Comparison of ENCODE assay signal across 9 cellular contexts in the genomic region with DNA sequence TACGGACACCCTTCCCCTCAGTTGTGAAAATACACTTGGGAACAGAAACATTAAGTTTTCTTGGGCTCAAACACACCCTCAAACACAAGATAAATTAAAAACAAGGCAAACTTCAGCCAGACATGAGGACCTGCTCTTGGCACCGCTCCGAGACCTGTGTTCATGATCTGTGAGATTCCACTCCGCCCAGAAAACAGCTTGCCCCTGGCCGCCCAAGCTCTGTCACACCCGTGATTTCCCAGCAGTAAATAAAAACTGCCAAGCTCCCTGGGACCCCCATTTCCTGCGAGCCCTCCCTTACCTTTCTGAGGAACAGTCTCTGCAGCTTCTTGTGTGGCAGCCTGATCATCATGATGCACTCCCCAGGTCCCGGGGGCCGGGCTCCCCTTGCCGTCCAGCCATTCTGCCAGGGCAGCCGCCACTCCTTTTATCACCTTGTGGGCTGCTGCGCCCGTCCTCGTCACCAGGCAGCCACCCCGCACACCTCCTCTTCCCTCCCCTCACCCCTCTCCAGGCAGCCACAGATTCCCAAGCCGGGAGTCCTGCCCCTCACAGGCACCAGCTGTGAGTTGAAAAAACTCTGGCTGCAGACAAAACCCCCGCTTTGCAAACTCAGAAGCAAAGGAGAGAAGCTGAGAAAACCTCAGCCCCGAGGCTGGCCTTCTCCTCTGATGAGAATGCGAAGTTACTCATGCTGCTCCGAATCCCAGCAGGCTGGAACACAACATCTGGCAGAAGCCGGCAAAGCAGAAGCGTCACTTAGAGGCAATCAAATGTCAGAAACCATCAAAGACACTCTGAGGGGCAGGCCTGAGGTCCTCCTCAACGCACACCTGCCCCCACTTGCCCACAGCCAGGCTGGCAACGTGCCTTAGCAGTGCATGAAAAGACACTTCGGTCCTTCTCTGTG.
A peak's percentile ranks its signal among the peaks of the same experiment; 100 is the strongest.
DNase-seq lines count a peak whose midpoint lies in the region; ATAC-seq and TF ChIP-seq lines count a peak whose summit lies in the region.
"Had no signal": no experiment of that assay in that cellular context is flagged by ENCODE, and none has a peak within 500 bp of the region (broad histone marks: within the 10 kb centered on the region; RNA-seq: fewer than 3 reads in every experiment).

No MANE protein-coding gene starts in this region.

- intact Hi-C loops in CD4-positive, alpha-beta T cell (cut with DNase I, micrococcal nuclease), result no loop called here
- intact Hi-C loops in mammary epithelial cell (cut with micrococcal nuclease), result loop anchor here (5.0 kb wide), 2 partner anchors 130 to 240 kb away; a partner anchor contains a TSS
- intact Hi-C loops in naive thymus-derived CD4-positive, alpha-beta T cell (cut with micrococcal nuclease), result loop anchor here in 1 of 2 donors (10.0 kb wide), 1 partner anchor 333 kb away; no protein-coding TSS in a partner anchor

- no peak overlapping the region for H3K27ac ChIP-seq in CD4-positive, alpha-beta T cell (ENCODE audit: low read depth, low read length)
- no peak overlapping the region for H3K27ac ChIP-seq in mammary epithelial cell (ENCODE audit: insufficient read depth, low read depth, low read length)
- no peak overlapping the region for H3K27ac ChIP-seq in naive thymus-derived CD4-positive, alpha-beta T cell (ENCODE audit: low read depth, low read length)
- H3K27ac ChIP-seq: KMS-11 had no signal

- H3K36me3 ChIP-seq in mammary epithelial cell (ENCODE audit: insufficient read depth, low read length), result no peaks in the 10 kb centered on the region
- H3K36me3 ChIP-seq in naive thymus-derived CD4-positive, alpha-beta T cell (ENCODE audit: control insufficient read depth in 2 of 3, insufficient read depth in 3 of 3, low read length in 3 of 3), result no peaks in the 10 kb centered on the region

- peak overlapping the region; percentile 70 for H2AFZ ChIP-seq in mammary epithelial cell (ENCODE audit: low read depth, low read length)

- no peaks in the 10 kb centered on the region for H3K79me2 ChIP-seq in mammary epithelial cell (ENCODE audit: insufficient read depth, low read length)

- H4K20me1 ChIP-seq in mammary epithelial cell (ENCODE audit: insufficient read depth, low read length), result no peaks in the 10 kb centered on the region

- no peak for DNase-seq in CD4-positive, alpha-beta T cell
- DNase-seq in NAMALWA (ENCODE audit: low spot score) (peak; percentile 15), mammary epithelial cell (peak; percentile 58), DMS153 treated with DMSO at 0.1 percent for 48 hours (lab: John Stamatoyannopoulos, UW; ENCODE audit: unreplicated experiment) (no peak)
- peak in 4 of 9 donors; percentile 11 to 24 (median 14) for DNase-seq in naive thymus-derived CD4-positive, alpha-beta T cell
- DNase-seq in activated CD4-positive, CD25-positive, alpha-beta regulatory T cell (lab: John Stamatoyannopoulos, UW), result no peak
- DNase-seq in stimulated activated CD4-positive, alpha-beta T cell treated with anti-CD3 and anti-CD28 coated beads, Interleukin-4, amount 100 ng/mL, for 4 hours, result no peak

- POLR2A ChIA-PET in CD4-positive, alpha-beta T cell (lab: Charles Lee), result interaction anchor here (1.7 kb wide), 1 partner anchor 17 kb away, joined by 7 read pairs; no protein-coding TSS in a partner anchor
- POLR2A ChIA-PET in naive thymus-derived CD4-positive, alpha-beta T cell (lab: Charles Lee), result no interaction called here

- 12% methylated on average over 21 of the region's 25 CpGs for WGBS in mammary epithelial cell (ENCODE audit: low coverage, missing lambda C conversion rate)

- peaks cover 9% of the 10 kb centered on the region for H3K27me3 Mint-ChIP-seq in CD4-positive, alpha-beta T cell
- H3K27me3 Mint-ChIP-seq in naive thymus-derived CD4-positive, alpha-beta T cell, result peaks cover 10 to 45% (median 17%) of the 10 kb centered on the region in 5 donors

- ATAC-seq in CD4-positive, alpha-beta T cell (ENCODE audit: poor library complexity), result peak; percentile 35
- peak; percentile 45 for ATAC-seq in naive thymus-derived CD4-positive, alpha-beta T cell
- ATAC-seq in GM18505 (IDR thresholded peaks at IDR 0.05; ENCODE audit: unreplicated experiment), result no peak

- no peaks in the 10 kb centered on the region for H3K36me3 Mint-ChIP-seq in CD4-positive, alpha-beta T cell (ENCODE audit: low read depth)
- peaks cover 0 to 3% (median 0%) of the 10 kb centered on the region in 5 donors for H3K36me3 Mint-ChIP-seq in naive thymus-derived CD4-positive, alpha-beta T cell

- no peak for TF ChIP-seq CTCF in CD4-positive, alpha-beta T cell (IDR thresholded peaks at IDR 0.05)
- TF ChIP-seq CTCF in mammary epithelial cell (conservative IDR thresholded peaks at IDR 0.05 in 1 of 2, IDR thresholded peaks at IDR 0.05 in 1 of 2; ENCODE audit: extremely low read depth in 1 of 2, insufficient read depth in 1 of 2, low read depth in 1 of 2, low read length in 2 of 2), result no peak

- dilution Hi-C loops in mammary epithelial cell (cut with HindIII; ENCODE audit: low sequenced_read_pairs), result no loop called here

- H3K9me3 ChIP-seq in CD4-positive, alpha-beta T cell (ENCODE audit: control insufficient read depth, low read length), result no peaks in the 10 kb centered on the region
- no peaks in the 10 kb centered on the region for H3K9me3 ChIP-seq in mammary epithelial cell (replicated peaks; ENCODE audit: insufficient read depth, low read length)
- H3K9me3 ChIP-seq in naive thymus-derived CD4-positive, alpha-beta T cell (ENCODE audit: control insufficient read depth in 2 of 3, low read length in 3 of 3), result no peaks in the 10 kb centered on the region

- in situ Hi-C loops in mammary epithelial cell (cut with MboI; ENCODE audit: low sequenced_read_pairs in 2 of 2), result no loop called here

- no peaks in the 10 kb centered on the region for H3K9me3 Mint-ChIP-seq in CD4-positive, alpha-beta T cell
- no peaks in the 10 kb centered on the region for H3K9me3 Mint-ChIP-seq in naive thymus-derived CD4-positive, alpha-beta T cell

- H3K27me3 ChIP-seq in CD4-positive, alpha-beta T cell (ENCODE audit: control insufficient read depth, insufficient read depth, low read length), result peaks cover 3% of the 10 kb centered on the region
- no peaks in the 10 kb centered on the region for H3K27me3 ChIP-seq in mammary epithelial cell (ENCODE audit: insufficient read depth, low read length)
- H3K27me3 ChIP-seq in naive thymus-derived CD4-positive, alpha-beta T cell (ENCODE audit: control insufficient read depth in 2 of 2, insufficient read depth in 2 of 2, low read length in 2 of 2), result no peaks in the 10 kb centered on the region

- peak overlapping the region in 2 of 3 experiments; percentile 14 to 34 for H3K4me3 ChIP-seq in mammary epithelial cell (replicated peaks in 1 of 3; ENCODE audit: insufficient read depth in 1 of 3, low read depth in 2 of 3, low read length in 3 of 3)
- peak overlapping the region; percentile 17 for H3K4me3 ChIP-seq in naive thymus-derived CD4-positive, alpha-beta T cell (ENCODE audit: low read length)

- H3K27ac Mint-ChIP-seq in CD4-positive, alpha-beta T cell, result no peak overlapping the region
- H3K27ac Mint-ChIP-seq in naive thymus-derived CD4-positive, alpha-beta T cell, result peak overlapping the region in 5 of 9 donors; percentile 22 to 90 (median 65)

- CTCF ChIA-PET in CD4-positive, alpha-beta T cell (lab: Charles Lee), result interaction anchor here (0.9 to 3.5 kb wide), 3 partner anchors 13 to 17 kb away, joined by 3 to 13 read pairs (median 3); no protein-coding TSS in a partner anchor
- CTCF ChIA-PET in mammary epithelial cell (lab: Charles Lee; ENCODE audit: low non-redundant PET), result interaction anchor here (0.7 kb wide), 1 partner anchor 17 kb away, joined by 5 read pairs; no protein-coding TSS in a partner anchor
- CTCF ChIA-PET in naive thymus-derived CD4-positive, alpha-beta T cell (lab: Charles Lee), result no interaction called here

- no peak for TF ChIP-seq POLR2A in GM18505 (IDR thresholded peaks at IDR 0.05; ENCODE audit: borderline replicate concordance, extremely low read depth, insufficient read depth, insufficient read length)

- H3K9ac ChIP-seq in mammary epithelial cell (ENCODE audit: insufficient read depth, low read length), result no peak overlapping the region
- H3K9ac ChIP-seq: KMS-11 had no signal

- peaks cover 48% of the 10 kb centered on the region for H3K4me1 Mint-ChIP-seq in CD4-positive, alpha-beta T cell (ENCODE audit: low read depth)
- peaks cover 23 to 50% (median 39%) of the 10 kb centered on the region in 7 donors for H3K4me1 Mint-ChIP-seq in naive thymus-derived CD4-positive, alpha-beta T cell

- H3K4me1 ChIP-seq in mammary epithelial cell (ENCODE audit: insufficient read depth, low read length), result peaks cover 6% of the 10 kb centered on the region
- peaks cover 0 to 16% of the 10 kb centered on the region in 2 donors for H3K4me1 ChIP-seq in naive thymus-derived CD4-positive, alpha-beta T cell (ENCODE audit: control insufficient read depth in 2 of 2, insufficient read depth in 2 of 2, low read length in 2 of 2)

- BruUV-seq in mammary epithelial cell (replicated peaks; lab: Mats Ljungman, UMichigan), result no TSS peak

- peak overlapping the region; percentile 75 for H3K4me3 Mint-ChIP-seq in CD4-positive, alpha-beta T cell
- H3K4me3 Mint-ChIP-seq in naive thymus-derived CD4-positive, alpha-beta T cell, result peak overlapping the region; percentile 21 to 82 (median 75)

- peak overlapping the region; percentile 56 for H3K4me2 ChIP-seq in mammary epithelial cell (ENCODE audit: insufficient read depth, low read depth, low read length)
- H3K4me2 ChIP-seq: KMS-11 had no signal

Comparison
In these comparisons a context has a peak if more than half of its experiments do, and no peak if none do; other contexts are left out.
1. DNase-seq: peak in NAMALWA (single experiment) and mammary epithelial cell (single experiment); none in CD4-positive, alpha-beta T cell (0 of 10), DMS153 treated with DMSO at 0.1 percent for 48 hours (single experiment), activated CD4-positive, CD25-positive, alpha-beta regulatory T cell (0 of 4) and stimulated activated CD4-positive, alpha-beta T cell treated with anti-CD3 and anti-CD28 coated beads, Interleukin-4, amount 100 ng/mL, for 4 hours (0 of 2).